Comparison of ENCODE assay signal across 1 cellular context in genomic region chr5:142958933-142959682, GRCh38.
TF ChIP-seq lines count a peak whose summit lies in the region.

No MANE protein-coding gene starts in this region.

TF ChIP-seq in A549, 52 proteins besides CTCF, POLR2A, EP300 and RAD21 (continued from another document):
- TF ChIP-seq, protein P1, sequence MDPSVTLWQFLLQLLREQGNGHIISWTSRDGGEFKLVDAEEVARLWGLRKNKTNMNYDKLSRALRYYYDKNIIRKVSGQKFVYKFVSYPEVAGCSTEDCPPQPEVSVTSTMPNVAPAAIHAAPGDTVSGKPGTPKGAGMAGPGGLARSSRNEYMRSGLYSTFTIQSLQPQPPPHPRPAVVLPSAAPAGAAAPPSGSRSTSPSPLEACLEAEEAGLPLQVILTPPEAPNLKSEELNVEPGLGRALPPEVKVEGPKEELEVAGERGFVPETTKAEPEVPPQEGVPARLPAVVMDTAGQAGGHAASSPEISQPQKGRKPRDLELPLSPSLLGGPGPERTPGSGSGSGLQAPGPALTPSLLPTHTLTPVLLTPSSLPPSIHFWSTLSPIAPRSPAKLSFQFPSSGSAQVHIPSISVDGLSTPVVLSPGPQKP (IDR thresholded peaks at IDR 0.05; ENCODE audit: low read depth, low read length): no peak
- TF ChIP-seq, protein P2, sequence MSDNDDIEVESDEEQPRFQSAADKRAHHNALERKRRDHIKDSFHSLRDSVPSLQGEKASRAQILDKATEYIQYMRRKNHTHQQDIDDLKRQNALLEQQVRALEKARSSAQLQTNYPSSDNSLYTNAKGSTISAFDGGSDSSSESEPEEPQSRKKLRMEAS (IDR thresholded peaks at IDR 0.05): no peak
- no peak for TF ChIP-seq FOSL2 (IDR thresholded peaks at IDR 0.05)
- no peak for TF ChIP-seq FOSL2 (CRISPR knock-in tag; IDR thresholded peaks at IDR 0.05)
- TF ChIP-seq RFX5 (IDR thresholded peaks at IDR 0.05): no peak
- TF ChIP-seq RCOR1 (IDR thresholded peaks at IDR 0.05; ENCODE audit: low read depth, low read length): no peak
- no peak for TF ChIP-seq CHD2 (IDR thresholded peaks at IDR 0.05; ENCODE audit: low read length, partially characterized antibody)
- no peak for TF ChIP-seq MAFK (IDR thresholded peaks at IDR 0.05; ENCODE audit: partially characterized antibody)
- no peak for TF ChIP-seq CBX2 (IDR thresholded peaks at IDR 0.05; ENCODE audit: borderline replicate concordance, low read depth)
- TF ChIP-seq GATA3 (IDR thresholded peaks at IDR 0.05; ENCODE audit: borderline replicate concordance): no peak
- TF ChIP-seq HMGXB4 (CRISPR knock-in tag; IDR thresholded peaks at IDR 0.05; ENCODE audit: borderline replicate concordance): no peak
- TF ChIP-seq POLR2AphosphoS2 (conservative IDR thresholded peaks at IDR 0.05; ENCODE audit: low read length): no peak
- no peak for TF ChIP-seq KDM5A (IDR thresholded peaks at IDR 0.05)
- no peak for TF ChIP-seq FOXS1 (CRISPR knock-in tag; IDR thresholded peaks at IDR 0.05)
